Comparison of ENCODE assay signal across 11 cellular contexts in genomic region chr14:23548351-23549318, GRCh38. TPM values are rescaled to one million over a fixed set of nuclear protein-coding genes. Genes with fewer than 3 reads are reported as not detected.
A peak's percentile ranks its signal among the peaks of the same experiment; 100 is the strongest.
DNase-seq lines count a peak whose midpoint lies in the region; ATAC-seq and FAIRE-seq lines count a peak whose summit lies in the region.
"Had no signal": no experiment of that assay in that cellular context is flagged by ENCODE, and none has a peak within 500 bp of the region (broad histone marks: within the 10 kb centered on the region; RNA-seq: fewer than 3 reads in every experiment).

No MANE protein-coding gene starts in this region.

- DNase-seq in ELF-1 (ENCODE audit: low read depth, low spot score) = peak; percentile 68
- DNase-seq in NCI-H2029 (lab: John Stamatoyannopoulos, UW) = peak; percentile 100
- peak; percentile 71 for DNase-seq in cerebellum (ENCODE audit: low spot score)
- DNase-seq in frontal cortex (ENCODE audit: low spot score in 2 of 2) = no peak
- DNase-seq in globus pallidus (ENCODE audit: low spot score) = no peak
- DNase-seq: activated CD4-positive, alpha-beta T cell treated with anti-CD3 and anti-CD28 coated beads, Interleukin-2, amount 10 ng/mL, durations not matched to agents 24 days and 14 days; T-helper 1 cell; tibial artery had no signal

- ATAC-seq in HG02588 (IDR thresholded peaks at IDR 0.05; ENCODE audit: unreplicated experiment) = no peak
- ATAC-seq in HG03469 (IDR thresholded peaks at IDR 0.05; ENCODE audit: unreplicated experiment) = no peak

- H3K9me3 ChIP-seq in mesodermal cell (ENCODE audit: control insufficient read depth, low read length) = no peaks in the 10 kb centered on the region
- H3K9me3 ChIP-seq: tibial artery had no signal

- H3K36me3 ChIP-seq in mesodermal cell (ENCODE audit: control insufficient read depth, insufficient read depth, low read length) = peaks cover 3% of the 10 kb centered on the region
- H3K36me3 ChIP-seq: tibial artery had no signal

- H3K4me3 ChIP-seq in mesodermal cell (ENCODE audit: extremely low read depth, insufficient read depth, low read length, poor library complexity, severe bottlenecking) = peak overlapping the region; percentile 12
- H3K4me3 ChIP-seq: tibial artery had no signal

- peaks cover 44% of the 10 kb centered on the region for H3K4me1 ChIP-seq in mesodermal cell (ENCODE audit: control insufficient read depth, insufficient read depth, low read length, poor library complexity, severe bottlenecking)

- peak overlapping the region; percentile 64 for H3K27ac ChIP-seq in mesodermal cell (ENCODE audit: low read depth, low read length, severe bottlenecking)
- H3K27ac ChIP-seq: tibial artery had no signal

- FAIRE-seq in frontal cortex (lab: Jason Lieb, UNC) = no peak

- WGBS in mesodermal cell (ENCODE audit: insufficient coverage in 2 of 2), 2 experiments = 30 to 35% methylated on average over 16 to 17 of the region's 18 CpGs

RNA-seq across cellular contexts. Expression of gene ZFHX2, which starts 2.9 kb away (rescaled TPM):
- total RNA-seq in cerebellum = 4.2 TPM
- 3.4 TPM for polyA plus RNA-seq in mesodermal cell (2013, experiment 1 of 2)
- 4.7 TPM for polyA plus RNA-seq in mesodermal cell (2013, experiment 2 of 2)
- 1.2 TPM for total RNA-seq in frontal cortex

RNA-seq across cellular contexts. Expression of gene THTPA, which starts 7.4 kb away (rescaled TPM):
- total RNA-seq in cerebellum = 10.0 TPM
- polyA plus RNA-seq in mesodermal cell (2013, experiment 1 of 2) = 10.1 TPM
- 5.0 TPM for polyA plus RNA-seq in mesodermal cell (2013, experiment 2 of 2)
- total RNA-seq in frontal cortex = 23.6 TPM

RNA-seq across cellular contexts. Expression of gene AP1G2, which starts 19.0 kb away (rescaled TPM):
- total RNA-seq in cerebellum (27.5 TPM), frontal cortex (12.6 TPM)
- 76.3 TPM for polyA plus RNA-seq in mesodermal cell (2013, experiment 1 of 2)
- polyA plus RNA-seq in mesodermal cell (2013, experiment 2 of 2) = 71.0 TPM

RNA-seq across cellular contexts. Expression of gene JPH4, which starts 30.0 kb away (rescaled TPM):
- 33.3 TPM for total RNA-seq in cerebellum
- 11.4 TPM for polyA plus RNA-seq in mesodermal cell (2013, experiment 1 of 2)
- 6.2 TPM for polyA plus RNA-seq in mesodermal cell (2013, experiment 2 of 2)
- total RNA-seq in frontal cortex = 32.2 TPM
- total RNA-seq: activated CD4-positive, alpha-beta T cell treated with anti-CD3 and anti-CD28 coated beads, Interleukin-2, amount 10 ng/mL, durations not matched to agents 24 days and 14 days had no signal

Comparison
In these comparisons a context has a peak if more than half of its experiments do, and no peak if none do; other contexts are left out.
1. DNase-seq: peak in ELF-1 (single experiment), NCI-H2029 (single experiment) and cerebellum (single experiment); none in frontal cortex (0 of 2) and globus pallidus (single experiment).